ENCODE assay signal across 24 cellular contexts in genomic region chr16:69408451-69408850, GRCh38. TPM values are rescaled to one million over a fixed set of nuclear protein-coding genes. Genes with fewer than 3 reads are reported as not detected.
A peak's percentile ranks its signal among the peaks of the same experiment; 100 is the strongest.
DNase-seq lines count a peak whose midpoint lies in the region; ATAC-seq and TF ChIP-seq lines count a peak whose summit lies in the region.
"Had no signal": no experiment of that assay in that cellular context is flagged by ENCODE, and none has a peak within 500 bp of the region (broad histone marks: within the 10 kb centered on the region; RNA-seq: fewer than 3 reads in every experiment).

No MANE protein-coding gene starts in this region.

- H3K4me1 Mint-ChIP-seq in stimulated activated naive CD8-positive, alpha-beta T cell treated with anti-CD3 and anti-CD28 coated beads, Interleukin-15, amount 100 ng/mL, for 72 hours = peaks cover 23% of the 10 kb centered on the region
- H3K4me1 Mint-ChIP-seq: naive B cell had no signal

- TF ChIP-seq CTCF in lower lobe of right lung (IDR thresholded peaks at IDR 0.05) = no peak
- no peak for TF ChIP-seq CTCF in suprapubic skin (IDR thresholded peaks at IDR 0.05)

- ATAC-seq in lower lobe of right lung = peak; percentile 42 to 47
- ATAC-seq in stimulated activated naive CD8-positive, alpha-beta T cell treated with anti-CD3 and anti-CD28 coated beads, Interleukin-15, amount 100 ng/mL, for 72 hours = no peak
- no peak for ATAC-seq in HG03469 (IDR thresholded peaks at IDR 0.05; ENCODE audit: unreplicated experiment)
- ATAC-seq: GM12878 had no signal

- 43% methylated on average over 6 of the region's 6 CpGs for WGBS in suprapubic skin

- no peaks in the 10 kb centered on the region for H3K27me3 ChIP-seq in SJCRH30
- H3K27me3 ChIP-seq in lower lobe of right lung (ENCODE audit: low read depth) = no peaks in the 10 kb centered on the region
- H3K27me3 ChIP-seq in suprapubic skin = no peaks in the 10 kb centered on the region
- H3K27me3 ChIP-seq: BLaER1, MG63 had no signal

- H3K9me3 ChIP-seq in SJCRH30 (replicated peaks) = no peaks in the 10 kb centered on the region
- no peaks in the 10 kb centered on the region for H3K9me3 ChIP-seq in lower lobe of right lung
- H3K9me3 ChIP-seq in suprapubic skin = no peaks in the 10 kb centered on the region
- H3K9me3 ChIP-seq: MG63 had no signal

- no peaks in the 10 kb centered on the region for H3K27me3 Mint-ChIP-seq in stimulated activated naive CD8-positive, alpha-beta T cell treated with anti-CD3 and anti-CD28 coated beads, Interleukin-15, amount 100 ng/mL, for 72 hours
- H3K27me3 Mint-ChIP-seq: activated CD4-positive, alpha-beta T cell treated with anti-CD3 and anti-CD28 coated beads, Interleukin-2, amount 10 ng/mL, durations not matched to agents 7 days and 5 days; activated naive CD4-positive, alpha-beta T cell treated with anti-CD3 and anti-CD28 coated beads, Interleukin-2, amount 50 U/mL, for 24 hours; naive B cell had no signal

- no peak for TF ChIP-seq EP300 in suprapubic skin (IDR thresholded peaks at IDR 0.05)

- H3K4me3 ChIP-seq in SJCRH30 (no peak overlapping the region), lower lobe of right lung (no peak overlapping the region), suprapubic skin (no peak overlapping the region)
- H3K4me3 ChIP-seq: BLaER1, coronary artery, GM12878, MG63, skin epidermis had no signal

- H3K4me1 ChIP-seq in SJCRH30 (peaks cover 15% of the 10 kb centered on the region), lower lobe of right lung (peaks cover 41% of the 10 kb centered on the region), suprapubic skin (peaks cover 38% of the 10 kb centered on the region)
- H3K4me1 ChIP-seq: BLaER1 had no signal

- H3K36me3 ChIP-seq in SJCRH30 (no peaks in the 10 kb centered on the region), lower lobe of right lung (no peaks in the 10 kb centered on the region), suprapubic skin (no peaks in the 10 kb centered on the region)
- H3K36me3 ChIP-seq: BLaER1, MG63 had no signal

- intact Hi-C loops in lower lobe of right lung (cut with DNase I) = no loop called here

- H3K9me3 Mint-ChIP-seq in stimulated activated naive CD8-positive, alpha-beta T cell treated with anti-CD3 and anti-CD28 coated beads, Interleukin-15, amount 100 ng/mL, for 72 hours = no peaks in the 10 kb centered on the region
- H3K9me3 Mint-ChIP-seq: activated naive CD4-positive, alpha-beta T cell treated with anti-CD3 and anti-CD28 coated beads, Interleukin-2, amount 50 U/mL, for 24 hours; naive B cell had no signal

- no peak overlapping the region for H3K4me3 Mint-ChIP-seq in stimulated activated naive CD8-positive, alpha-beta T cell treated with anti-CD3 and anti-CD28 coated beads, Interleukin-15, amount 100 ng/mL, for 72 hours
- H3K4me3 Mint-ChIP-seq: activated CD4-positive, alpha-beta T cell treated with anti-CD3 and anti-CD28 coated beads, Interleukin-2, amount 10 ng/mL, durations not matched to agents 7 days and 5 days; activated naive CD4-positive, alpha-beta T cell treated with anti-CD3 and anti-CD28 coated beads, Interleukin-2, amount 50 U/mL, for 24 hours; naive B cell had no signal

- peak; percentile 32 for DNase-seq in activated CD8-positive, alpha-beta memory T cell treated with anti-CD3 and anti-CD28 coated beads, Interleukin-2, amount 50 U/mL, for 48 hours
- no peak for DNase-seq in activated CD8-positive, alpha-beta memory T cell treated with anti-CD3 and anti-CD28 coated beads, Interleukin-2, amount 50 U/mL, for 4 hours
- peak; percentile 41 to 54 for DNase-seq in SJCRH30
- no peak for DNase-seq in lower lobe of right lung
- DNase-seq in suprapubic skin (ENCODE audit: low spot score in 2 of 2) = peak in 1 of 2 donors; percentile 72
- no peak for DNase-seq in stimulated activated naive CD8-positive, alpha-beta T cell treated with anti-CD3 and anti-CD28 coated beads, Interleukin-15, amount 100 ng/mL, for 72 hours
- DNase-seq in COR-L47 (lab: John Stamatoyannopoulos, UW) = no peak
- DNase-seq: activated CD4-positive, alpha-beta T cell treated with anti-CD3 and anti-CD28 coated beads, Interleukin-2, amount 10 ng/mL, durations not matched to agents 7 days and 5 days; activated T-cell treated with anti-CD3 and anti-CD28 coated beads for 4 hours; DMS 273 treated with DMSO at 0.1 percent for 48 hours; foreskin fibroblast; GF-D8; MG63; naive B cell; NCI-H1694; SHP77; stimulated activated CD4-positive, alpha-beta T cell treated with anti-CD3 and anti-CD28 coated beads, Interleukin-4, amount 100 ng/mL, for 24 hours had no signal

- H3K27ac Mint-ChIP-seq in stimulated activated naive CD8-positive, alpha-beta T cell treated with anti-CD3 and anti-CD28 coated beads, Interleukin-15, amount 100 ng/mL, for 72 hours = no peak overlapping the region
- H3K27ac Mint-ChIP-seq: activated CD4-positive, alpha-beta T cell treated with anti-CD3 and anti-CD28 coated beads, Interleukin-2, amount 10 ng/mL, durations not matched to agents 7 days and 5 days; activated naive CD4-positive, alpha-beta T cell treated with anti-CD3 and anti-CD28 coated beads, Interleukin-2, amount 50 U/mL, for 24 hours; naive B cell had no signal

- TF ChIP-seq POLR2A in suprapubic skin (IDR thresholded peaks at IDR 0.05) = no peak

- H3K27ac ChIP-seq in SJCRH30 (peak overlapping the region; percentile 36; the same call in 1 of the 2 replicates), lower lobe of right lung (no peak overlapping the region), suprapubic skin (peak overlapping the region; percentile 51)
- H3K27ac ChIP-seq: BLaER1, coronary artery, parathyroid adenoma had no signal

RNA-seq across cellular contexts. Expression of gene CYB5B, which starts 16.0 kb away (rescaled TPM):
- 99.5 and 110 TPM in 2 replicates for total RNA-seq in SJCRH30 (2014; rRNA removed; shearing (Covaris generic))
- total RNA-seq in lower lobe of right lung (78.2 TPM), suprapubic skin (10 to 100 TPM; 33.2 to 69.1 (median 50.1) TPM)

RNA-seq across cellular contexts. Expression of gene TERF2, which starts 22.6 kb away (rescaled TPM):
- 11.2 and 14.4 TPM in 2 replicates for total RNA-seq in SJCRH30 (2014; rRNA removed; shearing (Covaris generic))
- total RNA-seq in lower lobe of right lung (30.1 TPM), suprapubic skin (10 to 100 TPM; 16.9 to 25.4 (median 19.3) TPM)

RNA-seq across cellular contexts. Expression of gene TMED6, which starts 56.9 kb away (rescaled TPM):
- total RNA-seq in SJCRH30 (2014; rRNA removed; shearing (Covaris generic)) = not detected in 2 replicates
- total RNA-seq in lower lobe of right lung (0.77 TPM), suprapubic skin (1 to 10 TPM in 1 of 4 donors, under 1 TPM in 1, not detected in 2; 0.98 to 1.5 TPM)

Comparison
In these comparisons a context has a peak if more than half of its experiments do, and no peak if none do; other contexts are left out.
1. DNase-seq: peak in activated CD8-positive, alpha-beta memory T cell treated with anti-CD3 and anti-CD28 coated beads, Interleukin-2, amount 50 U/mL, for 48 hours (single experiment) and SJCRH30 (2 of 2); none in activated CD8-positive, alpha-beta memory T cell treated with anti-CD3 and anti-CD28 coated beads, Interleukin-2, amount 50 U/mL, for 4 hours (single experiment), lower lobe of right lung (single experiment), stimulated activated naive CD8-positive, alpha-beta T cell treated with anti-CD3 and anti-CD28 coated beads, Interleukin-15, amount 100 ng/mL, for 72 hours (0 of 2) and COR-L47 (single experiment).
2. ATAC-seq: peak in lower lobe of right lung (2 of 2); none in stimulated activated naive CD8-positive, alpha-beta T cell treated with anti-CD3 and anti-CD28 coated beads, Interleukin-15, amount 100 ng/mL, for 72 hours (single experiment) and HG03469 (single experiment).